In the genomic region with DNA sequence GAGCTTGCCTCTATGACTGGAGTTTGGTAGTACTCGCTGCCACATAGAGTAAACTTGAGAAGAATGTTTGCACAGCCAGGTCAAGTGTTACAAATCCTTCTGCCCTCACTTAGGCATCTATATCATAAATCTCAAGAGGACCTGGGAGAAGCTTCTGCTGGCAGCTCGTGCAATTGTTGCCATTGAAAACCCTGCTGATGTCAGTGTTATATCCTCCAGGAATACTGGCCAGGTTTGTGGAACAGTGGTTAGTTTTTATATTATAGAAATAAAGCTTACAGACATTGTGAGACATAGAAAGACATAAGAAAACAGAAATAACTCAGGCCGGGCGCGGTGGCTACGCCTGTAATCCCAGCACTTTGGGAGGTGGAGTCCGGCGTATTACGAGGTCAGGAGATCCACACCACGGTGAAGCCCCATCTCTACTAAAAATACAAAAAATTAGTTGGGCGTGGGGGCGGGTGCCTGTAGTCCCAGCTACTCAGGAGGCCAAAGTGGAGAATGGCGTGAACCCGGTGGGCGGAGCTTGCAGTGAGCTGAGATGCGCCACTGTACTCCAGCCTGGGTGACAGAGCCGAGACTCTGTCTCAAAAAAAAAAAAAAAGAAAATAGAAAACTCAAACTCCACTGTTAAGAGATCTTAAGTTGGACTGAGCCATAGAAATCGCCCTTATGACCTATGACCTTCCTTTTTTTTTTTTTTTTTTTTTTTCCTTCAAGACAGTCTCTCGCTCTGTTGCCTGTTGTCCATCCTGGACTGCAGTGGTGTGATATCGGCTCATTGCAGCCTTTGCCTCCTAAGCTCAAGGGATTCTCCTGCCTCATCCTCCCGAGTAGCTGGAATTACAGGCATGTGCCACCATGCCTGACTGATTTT, we compare ENCODE assay signal across 10 cellular contexts. TPM values are rescaled to one million over a fixed set of nuclear protein-coding genes. Genes with fewer than 3 reads are reported as not detected.
DNase-seq lines count a peak whose midpoint lies in the region; ATAC-seq and TF ChIP-seq lines count a peak whose summit lies in the region.
"Had no signal": no experiment of that assay in that cellular context is flagged by ENCODE, and none has a peak within 500 bp of the region (broad histone marks: within the 10 kb centered on the region; RNA-seq: fewer than 3 reads in every experiment).

No MANE protein-coding gene starts in this region.

- no peak overlapping the region for H2AK5ac ChIP-seq in IMR-90 (ENCODE audit: low read depth, low read length)

- no peak overlapping the region for H4K5ac ChIP-seq in IMR-90 (ENCODE audit: low read depth, low read length)

- H4K8ac ChIP-seq in IMR-90 (ENCODE audit: low read depth in 2 of 2, low read length in 2 of 2) = no peak overlapping the region

- intact Hi-C loops in IMR-90 (cut with micrococcal nuclease) = no loop called here

- DNase-seq in BE2C = peak; percentile 16
- DNase-seq in IMR-90 = no peak
- DNase-seq in activated T-cell treated with anti-CD3 and anti-CD28 coated beads, Interleukin-2, amount 50 U/mL, for 48 hours = peak; percentile 63 to 66
- DNase-seq in GM10266 (ENCODE audit: extremely low spot score) = no peak
- DNase-seq in DMS79 treated with DMSO at 0.1 percent for 48 hours (lab: John Stamatoyannopoulos, UW) = no peak
- no peak for DNase-seq in islet precursor cell
- DNase-seq: NCI-H1092 treated with DMSO at 0.1 percent for 48 hours had no signal

- peak overlapping the region; percentile 0 for H2AK9ac ChIP-seq in IMR-90 (replicated peaks; ENCODE audit: low read depth, low read length, poor library complexity)

- H3K56ac ChIP-seq in IMR-90 (ENCODE audit: extremely low read depth, insufficient read depth, low read length) = no peak overlapping the region

- H3K79me1 ChIP-seq in IMR-90 (ENCODE audit: low read depth in 1 of 2, low read length in 2 of 2) = peaks cover 22 to 40% of the 10 kb centered on the region in 2 experiments

- H3K4me3 ChIP-seq in BE2C (ENCODE audit: low read depth, low read length) = peak overlapping the region; percentile 87
- no peak overlapping the region for H3K4me3 ChIP-seq in IMR-90 (ENCODE audit: insufficient read depth, low read depth, low read length)
- H3K4me3 ChIP-seq in iPS-20b (ENCODE audit: low read length) = peak overlapping the region; percentile 99

- no peaks in the 10 kb centered on the region for H3K9me3 ChIP-seq in BE2C
- no peaks in the 10 kb centered on the region for H3K9me3 ChIP-seq in IMR-90 (ENCODE audit: control insufficient read depth, insufficient read depth, low read length)
- no peaks in the 10 kb centered on the region for H3K9me3 ChIP-seq in iPS-20b (ENCODE audit: insufficient read depth, low read depth, low read length)

- H4K20me1 ChIP-seq in IMR-90 (ENCODE audit: insufficient read depth, low read length) = peaks cover 44% of the 10 kb centered on the region

- H2BK15ac ChIP-seq in IMR-90 (ENCODE audit: low read depth, low read length) = no peak overlapping the region

- H3K14ac ChIP-seq in IMR-90 (replicated peaks; ENCODE audit: low read depth, low read length) = no peak overlapping the region

- H3K36me3 ChIP-seq in BE2C (peaks cover 63% of the 10 kb centered on the region), IMR-90 (ENCODE audit: control insufficient read depth, insufficient read depth, low read length) (peaks cover 45% of the 10 kb centered on the region), iPS-20b (ENCODE audit: insufficient read depth, low read depth, low read length) (peaks cover 71% of the 10 kb centered on the region)

- dilution Hi-C loops in IMR-90 (cut with HindIII; ENCODE audit: low sequenced_read_pairs, unreplicated experiment) = no loop called here

- H2BK5ac ChIP-seq in IMR-90 (ENCODE audit: low read depth, low read length, poor library complexity, severe bottlenecking) = no peak overlapping the region

- H4K91ac ChIP-seq in IMR-90 (ENCODE audit: insufficient read depth, low read depth, low read length) = no peak overlapping the region

- peaks cover 8% of the 10 kb centered on the region; the same call in 1 of the 2 replicates for H3K9me1 ChIP-seq in IMR-90 (ENCODE audit: insufficient read depth, low read length)

- H3K27ac ChIP-seq in IMR-90 (ENCODE audit: insufficient read depth, low read length) (no peak overlapping the region), iPS-20b (ENCODE audit: low read length) (peak overlapping the region; percentile 88)

- H2BK20ac ChIP-seq in IMR-90 (ENCODE audit: low read depth, low read length) = no peak overlapping the region

- H2BK120ac ChIP-seq in IMR-90 (ENCODE audit: low read depth, low read length) = no peak overlapping the region

- no peak for TF ChIP-seq POLR2A in IMR-90 (IDR thresholded peaks at IDR 0.05; ENCODE audit: low read depth, low read length)

- WGBS in IMR-90 (ENCODE audit: extremely low coverage in 2 of 2, insufficient read length in 1 of 2), 2 experiments = no CpG with 5 or more reads among the region's 21 CpGs

- no peak for TF ChIP-seq CTCF in BE2C (IDR thresholded peaks at IDR 0.05; ENCODE audit: low read depth, low read length)
- no peak for TF ChIP-seq CTCF in IMR-90 (conservative IDR thresholded peaks at IDR 0.05; ENCODE audit: low read depth, low read length)
- TF ChIP-seq CTCF in GM10266 (IDR thresholded peaks at IDR 0.05; ENCODE audit: control insufficient read depth, insufficient read depth, low read depth, missing control alignments) = no peak

- peak overlapping the region; percentile 57 for H3K4me2 ChIP-seq in IMR-90 (ENCODE audit: low read depth, low read length)

- peak overlapping the region; percentile 76 for H3K23ac ChIP-seq in IMR-90 (ENCODE audit: low read depth, low read length)

- H3K18ac ChIP-seq in IMR-90 (ENCODE audit: low read depth, low read length) = no peak overlapping the region

- peak overlapping the region; percentile 96; the same call in 1 of the 2 replicates for H3K9ac ChIP-seq in IMR-90 (ENCODE audit: low read depth, low read length)
- H3K9ac ChIP-seq in iPS-20b (ENCODE audit: low read depth, low read length) = peak overlapping the region; percentile 97

- H3K4ac ChIP-seq in IMR-90 (ENCODE audit: low read depth, low read length) = no peak overlapping the region

- BruUV-seq in IMR-90 (replicated peaks; lab: Mats Ljungman, UMichigan) = no TSS peak

- H3K27me3 ChIP-seq in BE2C (no peaks in the 10 kb centered on the region), IMR-90 (ENCODE audit: control insufficient read depth, insufficient read depth, low read length) (no peaks in the 10 kb centered on the region), iPS-20b (ENCODE audit: insufficient read depth, low read length) (no peaks in the 10 kb centered on the region)

- no peak for TF ChIP-seq RAD21 in IMR-90 (IDR thresholded peaks at IDR 0.05; ENCODE audit: low read length)

- no peaks in the 10 kb centered on the region for H3K4me1 ChIP-seq in BE2C
- H3K4me1 ChIP-seq in IMR-90 (ENCODE audit: control insufficient read depth, insufficient read depth, low read length) = peaks cover 2% of the 10 kb centered on the region; the same call in 1 of the 2 replicates
- H3K4me1 ChIP-seq in iPS-20b (ENCODE audit: insufficient read depth, low read length) = peaks cover 19% of the 10 kb centered on the region; the same call in 1 of the 2 replicates

- ATAC-seq in IMR-90 (ENCODE audit: low read depth) (no peak), GM19035 (IDR thresholded peaks at IDR 0.05; ENCODE audit: unreplicated experiment) (no peak)

- H2AFZ ChIP-seq in IMR-90 (replicated peaks; ENCODE audit: low read length, poor library complexity) = no peak overlapping the region

- CTCF ChIA-PET in IMR-90 (lab: Yijun Ruan, JAX) = no interaction called here

- POLR2A ChIA-PET in IMR-90 (lab: Charles Lee; ENCODE audit: unreplicated experiment) = interaction anchor here (0.6 kb wide), 1 partner anchor 780 kb away, joined by 6 read pairs; no protein-coding TSS in a partner anchor

- in situ Hi-C loops in IMR-90 (cut with MboI; ENCODE audit: low sequenced_read_pairs) = no loop called here

TF ChIP-seq in IMR-90, 13 proteins besides CTCF, POLR2A, EP300 and RAD21:
- TF ChIP-seq FOS (IDR thresholded peaks at IDR 0.05; ENCODE audit: low read depth, low read length) (no peak), RCOR1 (IDR thresholded peaks at IDR 0.05; ENCODE audit: insufficient replicate concordance, low read length) (no peak), RFX5 (IDR thresholded peaks at IDR 0.05; ENCODE audit: low read depth, low read length) (no peak), NFE2L2 (IDR thresholded peaks at IDR 0.05; ENCODE audit: low read depth, low read length) (no peak)

RNA-seq across cellular contexts. Expression of gene RPSA, which starts 2.2 kb away (rescaled TPM):
- 1,149 TPM for polyA plus RNA-seq in BE2C (2012; ENCODE audit: insufficient read depth, insufficient read length, low read depth)
- 1,415 and 1,531 TPM in 2 replicates for total RNA-seq in IMR-90 (2012; rRNA removed)
- 2,710 and 2,851 TPM in 2 replicates for polyA plus RNA-seq in IMR-90 (2012; rRNA removed)
- polyA plus RNA-seq in IMR-90 (2012; cell fraction: cytosol; rRNA removed) = 2,400 and 3,145 TPM in 2 replicates
- polyA plus RNA-seq in IMR-90 (2012; cell fraction: nucleus; rRNA removed; ENCODE audit: low replicate concordance) = 832 and 1,064 TPM in 2 replicates

RNA-seq across cellular contexts. Expression of gene SLC25A38, which starts 25.6 kb away (rescaled TPM):
- 22.6 TPM for polyA plus RNA-seq in BE2C (2012; ENCODE audit: insufficient read depth, insufficient read length, low read depth)
- 16.1 and 17.4 TPM in 2 replicates for total RNA-seq in IMR-90 (2012; rRNA removed)
- 22.5 and 22.6 TPM in 2 replicates for polyA plus RNA-seq in IMR-90 (2012; rRNA removed)
- 14.0 and 19.3 TPM in 2 replicates for polyA plus RNA-seq in IMR-90 (2012; cell fraction: cytosol; rRNA removed)
- 31.8 and 32.5 TPM in 2 replicates for polyA plus RNA-seq in IMR-90 (2012; cell fraction: nucleus; rRNA removed; ENCODE audit: low replicate concordance)

RNA-seq across cellular contexts. Expression of gene MOBP, which starts 58.7 kb away (rescaled TPM):
- polyA plus RNA-seq in BE2C (2012; ENCODE audit: insufficient read depth, insufficient read length, low read depth) = not detected
- total RNA-seq in IMR-90 (2012; rRNA removed) = not detected in 2 replicates
- polyA plus RNA-seq in IMR-90 (2012; rRNA removed) = not detected in 2 replicates
- not detected in 2 replicates for polyA plus RNA-seq in IMR-90 (2012; cell fraction: cytosol; rRNA removed)
- not detected in 2 replicates for polyA plus RNA-seq in IMR-90 (2012; cell fraction: nucleus; rRNA removed; ENCODE audit: low replicate concordance)
- total RNA-seq: Daoy had no signal

Comparison
In these comparisons a context has a peak if more than half of its experiments do, and no peak if none do; other contexts are left out.
1. DNase-seq: peak in BE2C (single experiment) and activated T-cell treated with anti-CD3 and anti-CD28 coated beads, Interleukin-2, amount 50 U/mL, for 48 hours (2 of 2); none in IMR-90 (single experiment), GM10266 (single experiment), DMS79 treated with DMSO at 0.1 percent for 48 hours (single experiment) and islet precursor cell (single experiment).